In genomic region chr12:108301346-108301745, GRCh38 we compare ENCODE assay signal across 22 cellular contexts. TPM values are rescaled to one million over a fixed set of nuclear protein-coding genes. Genes with fewer than 3 reads are reported as not detected.
"Had no signal": no experiment of that assay in that cellular context is flagged by ENCODE, and none has a peak within 500 bp of the region (broad histone marks: within the 10 kb centered on the region; RNA-seq: fewer than 3 reads in every experiment).

No MANE protein-coding gene starts in this region.

- H3K4me2 ChIP-seq: SK-N-SH had no signal

- H3K4me1 ChIP-seq: prostate gland had no signal

- H3K4me3 ChIP-seq: dorsolateral prefrontal cortex, esophagus muscularis mucosa, gastrocnemius medialis, prostate gland, stomach, suprapubic skin had no signal

- H3K27ac Mint-ChIP-seq: activated CD4-positive, alpha-beta T cell treated with anti-CD3 and anti-CD28 coated beads, Interleukin-2, amount 10 ng/mL, durations not matched to agents 7 days and 5 days; activated CD8-positive, alpha-beta T cell treated with anti-CD3 and anti-CD28 coated beads for 36 hours; activated naive CD4-positive, alpha-beta T cell treated with anti-CD3 and anti-CD28 coated beads, Interleukin-2, amount 50 U/mL, for 24 hours; memory B cell; stimulated activated memory B cell treated with anti-CD40 and anti-IgM and Interleukin-4, amounts not matched to agents 10 μg/mL and 1 μg/mL and 100 μg/mL, for 72 hours had no signal

- H3K36me3 Mint-ChIP-seq: activated naive CD4-positive, alpha-beta T cell treated with anti-CD3 and anti-CD28 coated beads, Interleukin-2, amount 50 U/mL, for 24 hours; brain; memory B cell; stimulated activated memory B cell treated with anti-CD40 and anti-IgM and Interleukin-4, amounts not matched to agents 10 μg/mL and 1 μg/mL and 100 μg/mL, for 72 hours had no signal

- H3K9me3 ChIP-seq: esophagus muscularis mucosa, gastrocnemius medialis, prostate gland, SK-N-SH, stomach, suprapubic skin had no signal

- H3K9ac ChIP-seq: SK-N-SH had no signal

- H3K4me3 Mint-ChIP-seq: activated CD4-positive, alpha-beta T cell treated with anti-CD3 and anti-CD28 coated beads, Interleukin-2, amount 10 ng/mL, durations not matched to agents 7 days and 5 days; activated CD8-positive, alpha-beta T cell treated with anti-CD3 and anti-CD28 coated beads for 36 hours; activated naive CD4-positive, alpha-beta T cell treated with anti-CD3 and anti-CD28 coated beads, Interleukin-2, amount 50 U/mL, for 24 hours; memory B cell; stimulated activated memory B cell treated with anti-CD40 and anti-IgM and Interleukin-4, amounts not matched to agents 10 μg/mL and 1 μg/mL and 100 μg/mL, for 72 hours had no signal

- FAIRE-seq: colon had no signal

- H3K27me3 ChIP-seq: dorsolateral prefrontal cortex, esophagus muscularis mucosa, gastrocnemius medialis, suprapubic skin had no signal

- H3K27ac ChIP-seq: dorsolateral prefrontal cortex, prostate gland, suprapubic skin, VCaP had no signal

- DNase-seq: activated CD4-positive, alpha-beta T cell treated with anti-CD3 and anti-CD28 coated beads, Interleukin-2, amount 10 ng/mL, durations not matched to agents 7 days and 5 days; activated CD8-positive, alpha-beta T cell treated with anti-CD3 and anti-CD28 coated beads for 36 hours; activated gamma-delta T cell treated with Interleukin-2 at 50 U/mL for 16 hours; aorta; dorsolateral prefrontal cortex; gastrocnemius medialis; hippocampal formation; SK-N-SH; stimulated activated CD4-positive, alpha-beta T cell treated with anti-CD3 and anti-CD28 coated beads, Interleukin-1b, Interleukin-23, amount 100 ng/mL, for 48 hours; stomach; T-helper 2 cell; trophoblast cell had no signal

- H3K9me3 Mint-ChIP-seq: activated CD4-positive, alpha-beta T cell treated with anti-CD3 and anti-CD28 coated beads, Interleukin-2, amount 10 ng/mL, durations not matched to agents 7 days and 5 days; activated naive CD4-positive, alpha-beta T cell treated with anti-CD3 and anti-CD28 coated beads, Interleukin-2, amount 50 U/mL, for 24 hours had no signal

- H3K36me3 ChIP-seq: esophagus muscularis mucosa, gastrocnemius medialis, prostate gland, stomach, suprapubic skin had no signal

- ATAC-seq: activated CD4-positive, CD25-positive, alpha-beta regulatory T cell treated with anti-CD3 and anti-CD28 coated beads, Interleukin-2, amount 50 U/mL, for 24 hours; activated CD8-positive, alpha-beta T cell treated with anti-CD3 and anti-CD28 coated beads for 36 hours; gastrocnemius medialis; stimulated activated memory B cell treated with anti-CD40 and anti-IgM and Interleukin-4, amounts not matched to agents 10 μg/mL and 1 μg/mL and 100 μg/mL, for 72 hours had no signal

RNA-seq across cellular contexts. Expression of gene CMKLR1, which starts 37.8 kb away (rescaled TPM):
- total RNA-seq: activated CD4-positive, alpha-beta T cell treated with anti-CD3 and anti-CD28 coated beads, Interleukin-2, amount 10 ng/mL, durations not matched to agents 7 days and 5 days; activated CD8-positive, alpha-beta T cell treated with anti-CD3 and anti-CD28 coated beads for 36 hours had no signal
